Comparison of ENCODE assay signal across 1 cellular context in the genomic region with DNA sequence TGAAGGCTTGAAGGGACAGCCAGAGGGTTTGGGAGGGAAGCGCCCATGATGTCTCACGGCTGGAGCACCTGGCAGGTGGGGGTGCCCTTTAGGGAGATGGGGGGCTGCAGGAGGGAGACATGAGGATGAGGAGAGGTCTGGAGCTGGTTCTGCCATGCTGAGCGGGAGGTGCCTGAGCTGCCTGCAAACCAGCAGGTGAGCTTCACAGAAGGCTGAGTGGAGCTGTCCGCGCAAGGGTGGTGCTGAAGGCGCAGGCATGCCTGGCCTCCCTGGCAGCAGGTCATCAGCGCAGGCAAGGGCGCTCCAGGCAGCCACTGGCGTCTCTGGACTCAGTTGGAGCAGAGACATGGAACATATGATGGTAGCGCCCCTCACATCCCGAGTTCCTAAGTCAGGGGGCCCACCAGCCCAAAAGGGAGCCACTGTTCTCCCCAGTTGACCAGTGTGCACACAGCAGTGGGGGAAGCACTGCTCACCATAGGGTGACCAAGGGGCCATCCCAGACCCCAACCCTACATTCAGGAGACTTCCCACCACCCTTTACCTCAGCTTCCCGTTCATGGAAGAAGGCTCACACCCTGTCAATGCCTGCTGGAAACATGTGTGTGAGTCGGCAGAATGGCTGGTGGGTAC.
A peak's percentile ranks its signal among the peaks of the same experiment; 100 is the strongest.
TF ChIP-seq lines count a peak whose summit lies in the region.

No MANE protein-coding gene starts in this region.

TF ChIP-seq in WTC11, 78 proteins besides CTCF, POLR2A, EP300 and RAD21 (continued from another document):
- no peak for TF ChIP-seq ZSCAN18 (CRISPR knock-in tag; IDR thresholded peaks at IDR 0.05)
- TF ChIP-seq HMGXB4 (CRISPR knock-in tag; IDR thresholded peaks at IDR 0.05), result peak; percentile 35; the same call in 1 of the 2 replicates
- TF ChIP-seq, protein P1, sequence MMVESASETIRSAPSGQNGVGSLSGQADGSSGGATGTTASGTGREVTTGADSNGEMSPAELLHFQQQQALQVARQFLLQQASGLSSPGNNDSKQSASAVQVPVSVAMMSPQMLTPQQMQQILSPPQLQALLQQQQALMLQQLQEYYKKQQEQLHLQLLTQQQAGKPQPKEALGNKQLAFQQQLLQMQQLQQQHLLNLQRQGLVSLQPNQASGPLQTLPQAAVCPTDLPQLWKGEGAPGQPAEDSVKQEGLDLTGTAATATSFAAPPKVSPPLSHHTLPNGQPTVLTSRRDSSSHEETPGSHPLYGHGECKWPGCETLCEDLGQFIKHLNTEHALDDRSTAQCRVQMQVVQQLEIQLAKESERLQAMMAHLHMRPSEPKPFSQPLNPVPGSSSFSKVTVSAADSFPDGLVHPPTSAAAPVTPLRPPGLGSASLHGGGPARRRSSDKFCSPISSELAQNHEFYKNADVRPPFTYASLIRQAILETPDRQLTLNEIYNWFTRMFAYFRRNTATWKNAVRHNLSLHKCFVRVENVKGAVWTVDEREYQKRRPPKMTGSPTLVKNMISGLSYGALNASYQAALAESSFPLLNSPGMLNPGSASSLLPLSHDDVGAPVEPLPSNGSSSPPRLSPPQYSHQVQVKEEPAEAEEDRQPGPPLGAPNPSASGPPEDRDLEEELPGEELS (CRISPR knock-in tag; IDR thresholded peaks at IDR 0.05), result peak; percentile 97
- TF ChIP-seq, protein P2, sequence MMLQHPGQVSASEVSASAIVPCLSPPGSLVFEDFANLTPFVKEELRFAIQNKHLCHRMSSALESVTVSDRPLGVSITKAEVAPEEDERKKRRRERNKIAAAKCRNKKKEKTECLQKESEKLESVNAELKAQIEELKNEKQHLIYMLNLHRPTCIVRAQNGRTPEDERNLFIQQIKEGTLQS (CRISPR knock-in tag; conservative IDR thresholded peaks at IDR 0.05), result peak; percentile 62; the same call in 1 of the 2 replicates
- peak; percentile 96 for TF ChIP-seq NFE2L1 (CRISPR knock-in tag; IDR thresholded peaks at IDR 0.05)
- TF ChIP-seq FOXK1 (CRISPR knock-in tag; IDR thresholded peaks at IDR 0.05), result peak; percentile 96
- TF ChIP-seq MYBL2 (CRISPR knock-in tag; IDR thresholded peaks at IDR 0.05), result peak; percentile 79; the same call in 1 of the 2 replicates
- TF ChIP-seq, protein P3, sequence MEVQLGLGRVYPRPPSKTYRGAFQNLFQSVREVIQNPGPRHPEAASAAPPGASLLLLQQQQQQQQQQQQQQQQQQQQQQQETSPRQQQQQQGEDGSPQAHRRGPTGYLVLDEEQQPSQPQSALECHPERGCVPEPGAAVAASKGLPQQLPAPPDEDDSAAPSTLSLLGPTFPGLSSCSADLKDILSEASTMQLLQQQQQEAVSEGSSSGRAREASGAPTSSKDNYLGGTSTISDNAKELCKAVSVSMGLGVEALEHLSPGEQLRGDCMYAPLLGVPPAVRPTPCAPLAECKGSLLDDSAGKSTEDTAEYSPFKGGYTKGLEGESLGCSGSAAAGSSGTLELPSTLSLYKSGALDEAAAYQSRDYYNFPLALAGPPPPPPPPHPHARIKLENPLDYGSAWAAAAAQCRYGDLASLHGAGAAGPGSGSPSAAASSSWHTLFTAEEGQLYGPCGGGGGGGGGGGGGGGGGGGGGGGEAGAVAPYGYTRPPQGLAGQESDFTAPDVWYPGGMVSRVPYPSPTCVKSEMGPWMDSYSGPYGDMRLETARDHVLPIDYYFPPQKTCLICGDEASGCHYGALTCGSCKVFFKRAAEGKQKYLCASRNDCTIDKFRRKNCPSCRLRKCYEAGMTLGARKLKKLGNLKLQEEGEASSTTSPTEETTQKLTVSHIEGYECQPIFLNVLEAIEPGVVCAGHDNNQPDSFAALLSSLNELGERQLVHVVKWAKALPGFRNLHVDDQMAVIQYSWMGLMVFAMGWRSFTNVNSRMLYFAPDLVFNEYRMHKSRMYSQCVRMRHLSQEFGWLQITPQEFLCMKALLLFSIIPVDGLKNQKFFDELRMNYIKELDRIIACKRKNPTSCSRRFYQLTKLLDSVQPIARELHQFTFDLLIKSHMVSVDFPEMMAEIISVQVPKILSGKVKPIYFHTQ (CRISPR knock-in tag; IDR thresholded peaks at IDR 0.05), result no peak
- TF ChIP-seq CREM (CRISPR knock-in tag; IDR thresholded peaks at IDR 0.05), result peak; percentile 54; the same call in 1 of the 2 replicates
- peak; percentile 77 for TF ChIP-seq CBFB (CRISPR knock-in tag; IDR thresholded peaks at IDR 0.05; ENCODE audit: low read depth)
- TF ChIP-seq, protein P4, sequence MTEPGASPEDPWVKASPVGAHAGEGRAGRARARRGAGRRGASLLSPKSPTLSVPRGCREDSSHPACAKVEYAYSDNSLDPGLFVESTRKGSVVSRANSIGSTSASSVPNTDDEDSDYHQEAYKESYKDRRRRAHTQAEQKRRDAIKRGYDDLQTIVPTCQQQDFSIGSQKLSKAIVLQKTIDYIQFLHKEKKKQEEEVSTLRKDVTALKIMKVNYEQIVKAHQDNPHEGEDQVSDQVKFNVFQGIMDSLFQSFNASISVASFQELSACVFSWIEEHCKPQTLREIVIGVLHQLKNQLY (CRISPR knock-in tag; IDR thresholded peaks at IDR 0.05), result peak; percentile 92; the same call in 1 of the 2 replicates
- TF ChIP-seq, protein P5, sequence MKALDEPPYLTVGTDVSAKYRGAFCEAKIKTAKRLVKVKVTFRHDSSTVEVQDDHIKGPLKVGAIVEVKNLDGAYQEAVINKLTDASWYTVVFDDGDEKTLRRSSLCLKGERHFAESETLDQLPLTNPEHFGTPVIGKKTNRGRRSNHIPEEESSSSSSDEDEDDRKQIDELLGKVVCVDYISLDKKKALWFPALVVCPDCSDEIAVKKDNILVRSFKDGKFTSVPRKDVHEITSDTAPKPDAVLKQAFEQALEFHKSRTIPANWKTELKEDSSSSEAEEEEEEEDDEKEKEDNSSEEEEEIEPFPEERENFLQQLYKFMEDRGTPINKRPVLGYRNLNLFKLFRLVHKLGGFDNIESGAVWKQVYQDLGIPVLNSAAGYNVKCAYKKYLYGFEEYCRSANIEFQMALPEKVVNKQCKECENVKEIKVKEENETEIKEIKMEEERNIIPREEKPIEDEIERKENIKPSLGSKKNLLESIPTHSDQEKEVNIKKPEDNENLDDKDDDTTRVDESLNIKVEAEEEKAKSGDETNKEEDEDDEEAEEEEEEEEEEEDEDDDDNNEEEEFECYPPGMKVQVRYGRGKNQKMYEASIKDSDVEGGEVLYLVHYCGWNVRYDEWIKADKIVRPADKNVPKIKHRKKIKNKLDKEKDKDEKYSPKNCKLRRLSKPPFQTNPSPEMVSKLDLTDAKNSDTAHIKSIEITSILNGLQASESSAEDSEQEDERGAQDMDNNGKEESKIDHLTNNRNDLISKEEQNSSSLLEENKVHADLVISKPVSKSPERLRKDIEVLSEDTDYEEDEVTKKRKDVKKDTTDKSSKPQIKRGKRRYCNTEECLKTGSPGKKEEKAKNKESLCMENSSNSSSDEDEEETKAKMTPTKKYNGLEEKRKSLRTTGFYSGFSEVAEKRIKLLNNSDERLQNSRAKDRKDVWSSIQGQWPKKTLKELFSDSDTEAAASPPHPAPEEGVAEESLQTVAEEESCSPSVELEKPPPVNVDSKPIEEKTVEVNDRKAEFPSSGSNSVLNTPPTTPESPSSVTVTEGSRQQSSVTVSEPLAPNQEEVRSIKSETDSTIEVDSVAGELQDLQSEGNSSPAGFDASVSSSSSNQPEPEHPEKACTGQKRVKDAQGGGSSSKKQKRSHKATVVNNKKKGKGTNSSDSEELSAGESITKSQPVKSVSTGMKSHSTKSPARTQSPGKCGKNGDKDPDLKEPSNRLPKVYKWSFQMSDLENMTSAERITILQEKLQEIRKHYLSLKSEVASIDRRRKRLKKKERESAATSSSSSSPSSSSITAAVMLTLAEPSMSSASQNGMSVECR (CRISPR knock-in tag; IDR thresholded peaks at IDR 0.05; ENCODE audit: borderline replicate concordance), result peak; percentile 98
- no peak for TF ChIP-seq ZNF416 (CRISPR knock-in tag; IDR thresholded peaks at IDR 0.05)
